19 cellular contexts compared by ENCODE assay signal in the genomic region with DNA sequence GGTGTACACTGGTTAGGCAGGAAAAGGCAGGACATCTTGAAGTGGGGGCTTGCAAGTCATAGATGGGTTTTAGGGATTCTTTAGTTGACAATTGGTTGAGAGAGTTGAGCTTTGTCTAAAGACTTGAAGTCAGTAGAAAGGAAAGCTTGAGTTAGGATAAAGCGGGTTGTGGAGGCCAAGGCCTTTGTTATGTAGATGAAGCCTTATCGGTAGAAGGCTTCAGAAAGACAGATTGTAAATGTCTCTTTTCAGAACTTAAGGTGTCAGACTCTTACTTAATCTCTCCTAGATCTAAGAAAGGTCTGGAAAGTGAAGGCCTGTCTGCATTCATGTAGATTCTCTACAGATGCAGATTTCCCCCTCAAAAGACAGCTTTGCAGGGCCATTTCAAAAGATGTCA.
"Had no signal": no experiment of that assay in that cellular context is flagged by ENCODE, and none has a peak within 500 bp of the region (broad histone marks: within the 10 kb centered on the region; RNA-seq: fewer than 3 reads in every experiment).

No MANE protein-coding gene starts in this region.

- H3K27ac Mint-ChIP-seq: effector memory CD8-positive, alpha-beta T cell; naive B cell; natural killer cell treated with Interleukin-12 subunit alpha and Interleukin-12 subunit beta and Interleukin-15 and Interleukin-18, amount 100 ng/mL, for 72 hours; stimulated activated naive B cell treated with anti-CD40 and anti-IgM and Interleukin-4, amounts not matched to agents 10 μg/mL and 1 μg/mL and 100 μg/mL, for 72 hours; stimulated activated naive CD8-positive, alpha-beta T cell treated with anti-CD3 and anti-CD28 coated beads, Interleukin-15, Interleukin-2, amounts not matched to agents 100 ng/mL and 50 ng/mL, for 24 hours; type B pancreatic cell had no signal

- H3K4me3 Mint-ChIP-seq: effector memory CD8-positive, alpha-beta T cell; naive B cell; natural killer cell treated with Interleukin-12 subunit alpha and Interleukin-12 subunit beta and Interleukin-15 and Interleukin-18, amount 100 ng/mL, for 72 hours; stimulated activated naive B cell treated with anti-CD40 and anti-IgM and Interleukin-4, amounts not matched to agents 10 μg/mL and 1 μg/mL and 100 μg/mL, for 72 hours; stimulated activated naive CD8-positive, alpha-beta T cell treated with anti-CD3 and anti-CD28 coated beads, Interleukin-15, Interleukin-2, amounts not matched to agents 100 ng/mL and 50 ng/mL, for 24 hours; type B pancreatic cell had no signal

- H3K27ac ChIP-seq: coronary artery, lower lobe of right lung, prostate gland, sigmoid colon, tibial artery had no signal

- H3K4me3 ChIP-seq: coronary artery, lower lobe of right lung, mucosa of descending colon, prostate gland, sigmoid colon, tibial artery had no signal

- H3K4me1 Mint-ChIP-seq: naive B cell; stimulated activated naive B cell treated with anti-CD40 and anti-IgM and Interleukin-4, amounts not matched to agents 10 μg/mL and 1 μg/mL and 100 μg/mL, for 72 hours had no signal

- ATAC-seq: effector memory CD8-positive, alpha-beta T cell; left ventricle myocardium superior; lower lobe of right lung; mucosa of descending colon; natural killer cell treated with Interleukin-12 subunit alpha and Interleukin-12 subunit beta and Interleukin-15 and Interleukin-18, amount 100 ng/mL, for 72 hours; right cardiac atrium; stimulated activated naive B cell treated with anti-CD40 and anti-IgM and Interleukin-4, amounts not matched to agents 10 μg/mL and 1 μg/mL and 100 μg/mL, for 72 hours had no signal

- DNase-seq: dermis blood vessel endothelial cell; effector memory CD8-positive, alpha-beta T cell; hypothalamus; left ventricle myocardium superior; lower lobe of right lung; mucosa of descending colon; naive B cell; nucleus accumbens; right cardiac atrium; sigmoid colon; stimulated activated CD4-positive, alpha-beta T cell treated with anti-CD3 and anti-CD28 coated beads, Interleukin-2, amount 100 ng/mL, for 24 hours; stimulated activated CD4-positive, alpha-beta T cell treated with anti-CD3 and anti-CD28 coated beads, Interleukin-4, amount 100 ng/mL, for 24 hours; stimulated activated naive B cell treated with anti-CD40 and anti-IgM and Interleukin-4, amounts not matched to agents 10 μg/mL and 1 μg/mL and 100 μg/mL, for 72 hours; tibial artery had no signal

- H3K27me3 ChIP-seq: sigmoid colon, tibial artery had no signal

- H3K36me3 ChIP-seq: lower lobe of right lung, prostate gland, sigmoid colon, tibial artery had no signal

- H3K9me3 ChIP-seq: prostate gland had no signal

- H3K36me3 Mint-ChIP-seq: type B pancreatic cell had no signal

- H3K4me1 ChIP-seq: lower lobe of right lung, prostate gland, tibial artery had no signal

- H3K9me3 Mint-ChIP-seq: natural killer cell treated with Interleukin-12 subunit alpha and Interleukin-12 subunit beta and Interleukin-15 and Interleukin-18, amount 100 ng/mL, for 72 hours had no signal
